Comparison of ENCODE assay signal across 8 cellular contexts in genomic region chr14:53355581-53356112, GRCh38.
DNase-seq lines count a peak whose midpoint lies in the region; ATAC-seq, FAIRE-seq and TF ChIP-seq lines count a peak whose summit lies in the region.

No MANE protein-coding gene starts in this region.

- no peaks in the 10 kb centered on the region for H4K20me1 ChIP-seq in Loucy (ENCODE audit: insufficient read depth, low read length, poor library complexity, severe bottlenecking)

- 7 to 9% methylated on average over 4 of the region's 5 CpGs for WGBS in mesodermal cell (ENCODE audit: insufficient coverage in 2 of 2), 2 experiments

- no peak for TF ChIP-seq CTCF in Loucy (conservative IDR thresholded peaks at IDR 0.05; ENCODE audit: low read length)
- TF ChIP-seq CTCF in D721Med (IDR thresholded peaks at IDR 0.05; ENCODE audit: insufficient read depth, missing control alignments), result no peak

- H3F3A ChIP-seq in Loucy (ENCODE audit: low read depth), result no peaks in the 10 kb centered on the region

- peak overlapping the region; percentile 73 for H3K27ac ChIP-seq in mesodermal cell (ENCODE audit: low read depth, low read length, severe bottlenecking)

- H3K4me3 ChIP-seq in Loucy (ENCODE audit: low read length, poor library complexity, severe bottlenecking), result no peak overlapping the region
- H3K4me3 ChIP-seq in mesodermal cell (ENCODE audit: extremely low read depth, insufficient read depth, low read length, poor library complexity, severe bottlenecking), result no peak overlapping the region

- no peaks in the 10 kb centered on the region for H3K27me3 ChIP-seq in Loucy (ENCODE audit: insufficient read depth, low read length, poor library complexity, severe bottlenecking)

- peak overlapping the region; percentile 25 for H3K4me2 ChIP-seq in Loucy (ENCODE audit: low read depth, low read length, poor library complexity, severe bottlenecking)

- H3K9me2 ChIP-seq in Loucy (replicated peaks; ENCODE audit: low read depth, low read length), result no peaks in the 10 kb centered on the region

- H3K9ac ChIP-seq in Loucy (ENCODE audit: low read depth, low read length, poor library complexity, severe bottlenecking), result no peak overlapping the region

- peaks cover 24% of the 10 kb centered on the region for H3K4me1 ChIP-seq in Loucy (ENCODE audit: insufficient read depth, low read length, poor library complexity, severe bottlenecking)
- H3K4me1 ChIP-seq in mesodermal cell (ENCODE audit: control insufficient read depth, insufficient read depth, low read length, poor library complexity, severe bottlenecking), result peaks cover 28% of the 10 kb centered on the region

- DNase-seq in EH (ENCODE audit: low read depth) (peak; percentile 76), brain pericyte (ENCODE audit: low read depth, low spot score) (peak; percentile 88), D721Med (ENCODE audit: insufficient read length, low spot score) (no peak), NCI-H1105 treated with DMSO at 0.1 percent for 48 hours (lab: John Stamatoyannopoulos, UW) (no peak), SKM-1 (lab: John Stamatoyannopoulos, UW; ENCODE audit: unreplicated experiment) (no peak)

- no peak overlapping the region for H2AFZ ChIP-seq in Loucy (ENCODE audit: low read length)

- H3K79me2 ChIP-seq in Loucy (ENCODE audit: insufficient read depth, low read length), result no peaks in the 10 kb centered on the region

- no peak for ATAC-seq in HG02678 (IDR thresholded peaks at IDR 0.05; ENCODE audit: unreplicated experiment)

- no peaks in the 10 kb centered on the region for H3K36me3 ChIP-seq in Loucy (ENCODE audit: insufficient read depth, low read length)
- H3K36me3 ChIP-seq in mesodermal cell (ENCODE audit: control insufficient read depth, insufficient read depth, low read length), result no peaks in the 10 kb centered on the region

- no peaks in the 10 kb centered on the region for H3K9me3 ChIP-seq in Loucy (ENCODE audit: insufficient read depth, low read depth, low read length)
- peaks cover 3% of the 10 kb centered on the region for H3K9me3 ChIP-seq in mesodermal cell (ENCODE audit: control insufficient read depth, low read length)

- FAIRE-seq in D721Med (lab: Jason Lieb, UNC), result no peak

Comparison
In these comparisons a context has a peak if more than half of its experiments do, and no peak if none do; other contexts are left out.
1. DNase-seq: peak in EH (single experiment) and brain pericyte (single experiment); none in D721Med (single experiment), NCI-H1105 treated with DMSO at 0.1 percent for 48 hours (single experiment) and SKM-1 (single experiment).